In genomic region chr15:74873036-74873755, GRCh38 we compare ENCODE assay signal across 8 cellular contexts. TPM values are rescaled to one million over a fixed set of nuclear protein-coding genes. Genes with fewer than 3 reads are reported as not detected.
DNase-seq lines count a peak whose midpoint lies in the region; ATAC-seq and TF ChIP-seq lines count a peak whose summit lies in the region.

A gene with protein sequence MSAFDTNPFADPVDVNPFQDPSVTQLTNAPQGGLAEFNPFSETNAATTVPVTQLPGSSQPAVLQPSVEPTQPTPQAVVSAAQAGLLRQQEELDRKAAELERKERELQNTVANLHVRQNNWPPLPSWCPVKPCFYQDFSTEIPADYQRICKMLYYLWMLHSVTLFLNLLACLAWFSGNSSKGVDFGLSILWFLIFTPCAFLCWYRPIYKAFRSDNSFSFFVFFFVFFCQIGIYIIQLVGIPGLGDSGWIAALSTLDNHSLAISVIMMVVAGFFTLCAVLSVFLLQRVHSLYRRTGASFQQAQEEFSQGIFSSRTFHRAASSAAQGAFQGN (minus strand): TSS chr15:74873365. CDS start chr15:74873255, 110 bp downstream.

- H3K23ac ChIP-seq in H9 (ENCODE audit: insufficient read length, low read depth, low read length): no peak within 1 kb of the TSS

- H4K5ac ChIP-seq in H9 (ENCODE audit: insufficient read length, low read depth, low read length): no peak within 1 kb of the TSS

- peak within 1 kb of the TSS; percentile 94 for H3K18ac ChIP-seq in H9 (ENCODE audit: insufficient read length, low read depth, low read length)

- peak within 1 kb of the TSS; percentile 4 for H2AFZ ChIP-seq in H9 (ENCODE audit: low read length)

- peaks cover 11% of the 10 kb centered on the region; the same call in 1 of the 2 replicates for H3K79me2 ChIP-seq in H9 (ENCODE audit: insufficient read depth, low read length)

- H3K27ac Mint-ChIP-seq in H9: peak within 1 kb of the TSS; percentile 79 to 98 (median 98)
- H3K27ac Mint-ChIP-seq in natural killer cell treated with Interleukin-12 subunit alpha and Interleukin-12 subunit beta and Interleukin-15 and Interleukin-18, amount 100 ng/mL, for 72 hours: peak within 1 kb of the TSS; percentile 98 to 99

- ATAC-seq in natural killer cell treated with Interleukin-12 subunit alpha and Interleukin-12 subunit beta and Interleukin-15 and Interleukin-18, amount 100 ng/mL, for 72 hours: peak; percentile 91 to 97

- H3K9me3 ChIP-seq in ES-I3 (ENCODE audit: control insufficient read depth, insufficient read depth, low read length) (no peaks in the 10 kb centered on the region), H9 (ENCODE audit: control insufficient read depth, low read depth, low read length) (no peaks in the 10 kb centered on the region)

- H2AK5ac ChIP-seq in H9 (ENCODE audit: insufficient read length, low read length): no peak within 1 kb of the TSS

- no peak within 1 kb of the TSS for H3T11ph ChIP-seq in H9 (ENCODE audit: low read length)

- no peak within 1 kb of the TSS for H2BK12ac ChIP-seq in H9 (ENCODE audit: insufficient read length, low read depth, low read length)

- peaks cover 14 to 17% of the 10 kb centered on the region in 2 experiments for H3K4me1 Mint-ChIP-seq in H9
- H3K4me1 Mint-ChIP-seq in natural killer cell treated with Interleukin-12 subunit alpha and Interleukin-12 subunit beta and Interleukin-15 and Interleukin-18, amount 100 ng/mL, for 72 hours (ENCODE audit: low read depth in 2 of 2): peaks cover 41 to 43% of the 10 kb centered on the region in 2 donors

- H3K4ac ChIP-seq in H9 (ENCODE audit: low read depth, low read length): no peak within 1 kb of the TSS

- no peak for TF ChIP-seq CTCF in H9 (conservative IDR thresholded peaks at IDR 0.05)

- H2BK20ac ChIP-seq in H9 (ENCODE audit: low read depth, low read length, poor library complexity, severe bottlenecking): no peak within 1 kb of the TSS

- H3K27me3 ChIP-seq in H9 (ENCODE audit: insufficient read depth, low read length): no peaks in the 10 kb centered on the region

- no peak within 1 kb of the TSS for H4K91ac ChIP-seq in H9 (ENCODE audit: insufficient read length, low read depth, low read length)

- peak; percentile 98 for DNase-seq in H9
- peak; percentile 93 for DNase-seq in M059J (ENCODE audit: low read depth)
- peak; percentile 83 for DNase-seq in activated T-helper 9 cell treated with anti-CD3 and anti-CD28 coated beads, Interleukin-2, amount 50 U/mL, for 16 hours (ENCODE audit: low read depth)
- peak; percentile 93 for DNase-seq in fibroblast of peridontal ligament (ENCODE audit: extremely low read depth)
- peak; percentile 96 for DNase-seq in natural killer cell treated with Interleukin-12 subunit alpha and Interleukin-12 subunit beta and Interleukin-15 and Interleukin-18, amount 100 ng/mL, for 72 hours (ENCODE audit: low spot score)
- DNase-seq in stimulated activated naive CD4-positive, alpha-beta T cell treated with Interleukin-2 at 50 U/mL for 16 hours (lab: John Stamatoyannopoulos, UW): peak; percentile 89

- peaks cover under 1% of the 10 kb centered on the region in 2 experiments; a peak in 2 of 5 replicates for H3K9me3 Mint-ChIP-seq in H9
- no peaks in the 10 kb centered on the region for H3K9me3 Mint-ChIP-seq in natural killer cell treated with Interleukin-12 subunit alpha and Interleukin-12 subunit beta and Interleukin-15 and Interleukin-18, amount 100 ng/mL, for 72 hours

- H3K4me1 ChIP-seq in ES-I3 (ENCODE audit: insufficient read depth, low read length) (peaks cover 14% of the 10 kb centered on the region), H9 (ENCODE audit: insufficient read depth, low read length) (no peaks in the 10 kb centered on the region)

- H3K27ac ChIP-seq in H9 (ENCODE audit: insufficient read length, low read depth, low read length): no peak within 1 kb of the TSS

- H2BK15ac ChIP-seq in H9 (ENCODE audit: low read depth, low read length): no peak within 1 kb of the TSS

- H3K27me3 Mint-ChIP-seq in H9 (ENCODE audit: low read depth): peaks cover 2% of the 10 kb centered on the region; the same call in 1 of the 2 replicates
- no peaks in the 10 kb centered on the region for H3K27me3 Mint-ChIP-seq in natural killer cell treated with Interleukin-12 subunit alpha and Interleukin-12 subunit beta and Interleukin-15 and Interleukin-18, amount 100 ng/mL, for 72 hours

- H3K23me2 ChIP-seq in H9 (ENCODE audit: insufficient read length, low read depth, low read length, poor library complexity, severe bottlenecking): peaks cover 12% of the 10 kb centered on the region

- TF ChIP-seq POLR2A in Raji (IDR thresholded peaks at IDR 0.05; ENCODE audit: insufficient read depth, low read depth, low read length): peak; percentile 94

- peak within 1 kb of the TSS; percentile 89; the same call in 1 of the 2 replicates for H3K14ac ChIP-seq in H9 (ENCODE audit: insufficient read depth, low read length)

- H4K8ac ChIP-seq in H9 (replicated peaks; ENCODE audit: insufficient read length, low read depth, low read length): no peak within 1 kb of the TSS

- no peaks in the 10 kb centered on the region for H4K20me1 ChIP-seq in H9 (ENCODE audit: control insufficient read depth, insufficient read depth, insufficient read length)

- peaks cover 3 to 18% (median 4%) of the 10 kb centered on the region in 3 experiments; a peak in 6 of 7 replicates for H3K36me3 Mint-ChIP-seq in H9 (ENCODE audit: insufficient read depth in 1 of 3, low read depth in 3 of 3)
- H3K36me3 Mint-ChIP-seq in natural killer cell treated with Interleukin-12 subunit alpha and Interleukin-12 subunit beta and Interleukin-15 and Interleukin-18, amount 100 ng/mL, for 72 hours: peaks cover 6% of the 10 kb centered on the region

- no peak within 1 kb of the TSS for H3K56ac ChIP-seq in H9 (ENCODE audit: insufficient read length, low read depth, low read length)

- H3K79me1 ChIP-seq in H9 (ENCODE audit: insufficient read depth, low read depth, low read length, poor library complexity, severe bottlenecking): peaks cover 2% of the 10 kb centered on the region

- WGBS in H9 (ENCODE audit: extremely low coverage, insufficient read length, low lambda C conversion rate): no CpG with 5 or more reads among the region's 52 CpGs

- peak within 1 kb of the TSS; percentile 89 to 92 for H3K4me3 Mint-ChIP-seq in H9
- peak within 1 kb of the TSS; percentile 100 for H3K4me3 Mint-ChIP-seq in natural killer cell treated with Interleukin-12 subunit alpha and Interleukin-12 subunit beta and Interleukin-15 and Interleukin-18, amount 100 ng/mL, for 72 hours

- H3K4me2 ChIP-seq in H9 (ENCODE audit: insufficient read depth, insufficient read length, low read length): peak within 1 kb of the TSS; percentile 83

- H2BK5ac ChIP-seq in H9 (ENCODE audit: insufficient read length, low read length): no peak within 1 kb of the TSS

- H2BK120ac ChIP-seq in H9 (ENCODE audit: low read depth, low read length, poor library complexity, severe bottlenecking): no peak within 1 kb of the TSS

- H3K9ac ChIP-seq in ES-I3 (ENCODE audit: low read depth, low read length): peak within 1 kb of the TSS; percentile 84
- peak within 1 kb of the TSS; percentile 82 for H3K9ac ChIP-seq in H9 (ENCODE audit: extremely low read depth, insufficient read length, low read length)

- H3K36me3 ChIP-seq in ES-I3 (ENCODE audit: insufficient read depth, low read length): no peaks in the 10 kb centered on the region

RNA-seq across cellular contexts. Expression of the gene that starts here (rescaled TPM):
- 49.0 and 50.2 TPM in 2 replicates for total RNA-seq in H9 (2021)
- total RNA-seq in M059J (2014; rRNA removed; shearing (Covaris generic)): 41.5 and 60.0 TPM in 2 replicates
- 100 to 1,000 TPM; 109 to 111 TPM for total RNA-seq in natural killer cell treated with Interleukin-12 subunit alpha and Interleukin-12 subunit beta and Interleukin-15 and Interleukin-18, amount 100 ng/mL, for 72 hours
